In the genomic region with DNA sequence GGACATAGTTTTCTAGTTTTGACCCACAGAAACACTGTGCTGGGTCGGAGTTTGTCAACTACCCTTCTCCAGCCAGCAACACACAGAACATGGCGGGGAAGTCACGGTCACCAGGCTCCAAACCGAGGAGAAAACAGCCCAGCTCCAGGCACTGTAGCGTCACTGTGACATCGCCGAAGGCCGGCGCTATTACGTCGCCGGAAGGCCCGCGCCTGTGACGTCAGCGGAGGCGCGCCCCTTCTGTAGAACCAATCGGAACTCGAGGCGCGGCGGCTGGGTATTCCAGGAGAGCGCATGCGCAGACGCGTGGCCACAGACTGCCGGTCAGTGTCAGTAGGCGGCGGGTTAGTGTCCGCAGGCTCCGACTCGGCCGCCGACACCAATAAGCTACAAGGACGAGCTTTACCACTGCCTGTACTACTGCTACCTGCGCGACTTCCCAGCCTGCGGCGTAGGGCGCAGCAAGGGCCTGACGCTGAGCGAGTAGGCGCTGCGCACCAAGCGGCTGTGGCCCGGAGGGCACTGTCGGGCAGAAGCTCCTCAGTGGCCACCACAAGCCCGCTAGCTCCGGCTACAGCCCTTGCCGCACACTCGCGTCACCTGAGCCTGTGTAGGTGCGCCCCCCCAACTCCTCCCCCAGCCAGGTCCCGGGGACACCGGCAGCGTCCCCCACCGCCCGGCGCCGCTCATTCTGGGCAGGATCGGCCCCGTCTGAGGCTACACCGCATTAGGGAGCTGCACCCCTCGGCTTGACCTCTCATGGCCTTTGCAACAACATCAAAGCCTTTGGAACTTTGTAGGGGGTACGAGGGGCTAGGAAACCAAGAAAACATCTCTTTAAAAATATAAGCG, we compare ENCODE assay signal across 1 cellular context.
A peak's percentile ranks its signal among the peaks of the same experiment; 100 is the strongest.
TF ChIP-seq lines count a peak whose summit lies in the region.

No MANE protein-coding gene starts in this region.

TF ChIP-seq in HepG2, 621 proteins besides CTCF, POLR2A, EP300 and RAD21 (continued from another document and continues in another):
- TF ChIP-seq, protein P1, sequence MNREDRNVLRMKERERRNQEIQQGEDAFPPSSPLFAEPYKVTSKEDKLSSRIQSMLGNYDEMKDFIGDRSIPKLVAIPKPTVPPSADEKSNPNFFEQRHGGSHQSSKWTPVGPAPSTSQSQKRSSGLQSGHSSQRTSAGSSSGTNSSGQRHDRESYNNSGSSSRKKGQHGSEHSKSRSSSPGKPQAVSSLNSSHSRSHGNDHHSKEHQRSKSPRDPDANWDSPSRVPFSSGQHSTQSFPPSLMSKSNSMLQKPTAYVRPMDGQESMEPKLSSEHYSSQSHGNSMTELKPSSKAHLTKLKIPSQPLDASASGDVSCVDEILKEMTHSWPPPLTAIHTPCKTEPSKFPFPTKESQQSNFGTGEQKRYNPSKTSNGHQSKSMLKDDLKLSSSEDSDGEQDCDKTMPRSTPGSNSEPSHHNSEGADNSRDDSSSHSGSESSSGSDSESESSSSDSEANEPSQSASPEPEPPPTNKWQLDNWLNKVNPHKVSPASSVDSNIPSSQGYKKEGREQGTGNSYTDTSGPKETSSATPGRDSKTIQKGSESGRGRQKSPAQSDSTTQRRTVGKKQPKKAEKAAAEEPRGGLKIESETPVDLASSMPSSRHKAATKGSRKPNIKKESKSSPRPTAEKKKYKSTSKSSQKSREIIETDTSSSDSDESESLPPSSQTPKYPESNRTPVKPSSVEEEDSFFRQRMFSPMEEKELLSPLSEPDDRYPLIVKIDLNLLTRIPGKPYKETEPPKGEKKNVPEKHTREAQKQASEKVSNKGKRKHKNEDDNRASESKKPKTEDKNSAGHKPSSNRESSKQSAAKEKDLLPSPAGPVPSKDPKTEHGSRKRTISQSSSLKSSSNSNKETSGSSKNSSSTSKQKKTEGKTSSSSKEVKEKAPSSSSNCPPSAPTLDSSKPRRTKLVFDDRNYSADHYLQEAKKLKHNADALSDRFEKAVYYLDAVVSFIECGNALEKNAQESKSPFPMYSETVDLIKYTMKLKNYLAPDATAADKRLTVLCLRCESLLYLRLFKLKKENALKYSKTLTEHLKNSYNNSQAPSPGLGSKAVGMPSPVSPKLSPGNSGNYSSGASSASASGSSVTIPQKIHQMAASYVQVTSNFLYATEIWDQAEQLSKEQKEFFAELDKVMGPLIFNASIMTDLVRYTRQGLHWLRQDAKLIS (CRISPR knock-in tag; IDR thresholded peaks at IDR 0.05): 0 out of 2 replicates have a peak, but pooled peaks have one; percentile 62
- TF ChIP-seq, protein P2, sequence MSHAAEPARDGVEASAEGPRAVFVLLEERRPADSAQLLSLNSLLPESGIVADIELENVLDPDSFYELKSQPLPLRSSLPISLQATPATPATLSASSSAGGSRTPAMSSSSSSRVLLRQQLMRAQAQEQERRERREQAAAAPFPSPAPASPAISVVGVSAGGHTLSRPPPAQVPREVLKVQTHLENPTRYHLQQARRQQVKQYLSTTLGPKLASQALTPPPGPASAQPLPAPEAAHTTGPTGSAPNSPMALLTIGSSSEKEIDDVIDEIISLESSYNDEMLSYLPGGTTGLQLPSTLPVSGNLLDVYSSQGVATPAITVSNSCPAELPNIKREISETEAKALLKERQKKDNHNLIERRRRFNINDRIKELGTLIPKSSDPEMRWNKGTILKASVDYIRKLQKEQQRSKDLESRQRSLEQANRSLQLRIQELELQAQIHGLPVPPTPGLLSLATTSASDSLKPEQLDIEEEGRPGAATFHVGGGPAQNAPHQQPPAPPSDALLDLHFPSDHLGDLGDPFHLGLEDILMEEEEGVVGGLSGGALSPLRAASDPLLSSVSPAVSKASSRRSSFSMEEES (CRISPR knock-in tag; IDR thresholded peaks at IDR 0.05): no peak
- TF ChIP-seq, protein P3, sequence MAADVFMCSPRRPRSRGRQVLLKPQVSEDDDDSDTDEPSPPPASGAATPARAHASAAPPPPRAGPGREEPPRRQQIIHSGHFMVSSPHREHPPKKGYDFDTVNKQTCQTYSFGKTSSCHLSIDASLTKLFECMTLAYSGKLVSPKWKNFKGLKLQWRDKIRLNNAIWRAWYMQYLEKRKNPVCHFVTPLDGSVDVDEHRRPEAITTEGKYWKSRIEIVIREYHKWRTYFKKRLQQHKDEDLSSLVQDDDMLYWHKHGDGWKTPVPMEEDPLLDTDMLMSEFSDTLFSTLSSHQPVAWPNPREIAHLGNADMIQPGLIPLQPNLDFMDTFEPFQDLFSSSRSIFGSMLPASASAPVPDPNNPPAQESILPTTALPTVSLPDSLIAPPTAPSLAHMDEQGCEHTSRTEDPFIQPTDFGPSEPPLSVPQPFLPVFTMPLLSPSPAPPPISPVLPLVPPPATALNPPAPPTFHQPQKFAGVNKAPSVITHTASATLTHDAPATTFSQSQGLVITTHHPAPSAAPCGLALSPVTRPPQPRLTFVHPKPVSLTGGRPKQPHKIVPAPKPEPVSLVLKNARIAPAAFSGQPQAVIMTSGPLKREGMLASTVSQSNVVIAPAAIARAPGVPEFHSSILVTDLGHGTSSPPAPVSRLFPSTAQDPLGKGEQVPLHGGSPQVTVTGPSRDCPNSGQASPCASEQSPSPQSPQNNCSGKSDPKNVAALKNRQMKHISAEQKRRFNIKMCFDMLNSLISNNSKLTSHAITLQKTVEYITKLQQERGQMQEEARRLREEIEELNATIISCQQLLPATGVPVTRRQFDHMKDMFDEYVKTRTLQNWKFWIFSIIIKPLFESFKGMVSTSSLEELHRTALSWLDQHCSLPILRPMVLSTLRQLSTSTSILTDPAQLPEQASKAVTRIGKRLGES (CRISPR knock-in tag; IDR thresholded peaks at IDR 0.05; ENCODE audit: borderline replicate concordance): no peak
- TF ChIP-seq PHF21A (CRISPR knock-in tag; IDR thresholded peaks at IDR 0.05): peak; percentile 61; the same call in 1 of the 2 replicates
- no peak for TF ChIP-seq KDM3A (CRISPR knock-in tag; IDR thresholded peaks at IDR 0.05; ENCODE audit: low read depth)
- no peak for TF ChIP-seq NCOA5 (CRISPR knock-in tag; IDR thresholded peaks at IDR 0.05)
- TF ChIP-seq ZNF264 (CRISPR knock-in tag; IDR thresholded peaks at IDR 0.05): peak; percentile 59; the same call in 1 of the 2 replicates
- peak; percentile 50 for TF ChIP-seq SP2 (CRISPR knock-in tag; IDR thresholded peaks at IDR 0.05)
- TF ChIP-seq PAWR (CRISPR knock-in tag; IDR thresholded peaks at IDR 0.05; ENCODE audit: borderline replicate concordance): no peak
- TF ChIP-seq ZNF614 (CRISPR knock-in tag; IDR thresholded peaks at IDR 0.05; ENCODE audit: borderline replicate concordance): peak; percentile 82
- TF ChIP-seq, protein P4, sequence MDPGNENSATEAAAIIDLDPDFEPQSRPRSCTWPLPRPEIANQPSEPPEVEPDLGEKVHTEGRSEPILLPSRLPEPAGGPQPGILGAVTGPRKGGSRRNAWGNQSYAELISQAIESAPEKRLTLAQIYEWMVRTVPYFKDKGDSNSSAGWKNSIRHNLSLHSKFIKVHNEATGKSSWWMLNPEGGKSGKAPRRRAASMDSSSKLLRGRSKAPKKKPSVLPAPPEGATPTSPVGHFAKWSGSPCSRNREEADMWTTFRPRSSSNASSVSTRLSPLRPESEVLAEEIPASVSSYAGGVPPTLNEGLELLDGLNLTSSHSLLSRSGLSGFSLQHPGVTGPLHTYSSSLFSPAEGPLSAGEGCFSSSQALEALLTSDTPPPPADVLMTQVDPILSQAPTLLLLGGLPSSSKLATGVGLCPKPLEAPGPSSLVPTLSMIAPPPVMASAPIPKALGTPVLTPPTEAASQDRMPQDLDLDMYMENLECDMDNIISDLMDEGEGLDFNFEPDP (CRISPR knock-in tag; conservative IDR thresholded peaks at IDR 0.05): no peak
- peak; percentile 54; the same call in 1 of the 2 replicates for TF ChIP-seq MEIS1 (CRISPR knock-in tag; IDR thresholded peaks at IDR 0.05; ENCODE audit: borderline replicate concordance)
- TF ChIP-seq, protein P5, sequence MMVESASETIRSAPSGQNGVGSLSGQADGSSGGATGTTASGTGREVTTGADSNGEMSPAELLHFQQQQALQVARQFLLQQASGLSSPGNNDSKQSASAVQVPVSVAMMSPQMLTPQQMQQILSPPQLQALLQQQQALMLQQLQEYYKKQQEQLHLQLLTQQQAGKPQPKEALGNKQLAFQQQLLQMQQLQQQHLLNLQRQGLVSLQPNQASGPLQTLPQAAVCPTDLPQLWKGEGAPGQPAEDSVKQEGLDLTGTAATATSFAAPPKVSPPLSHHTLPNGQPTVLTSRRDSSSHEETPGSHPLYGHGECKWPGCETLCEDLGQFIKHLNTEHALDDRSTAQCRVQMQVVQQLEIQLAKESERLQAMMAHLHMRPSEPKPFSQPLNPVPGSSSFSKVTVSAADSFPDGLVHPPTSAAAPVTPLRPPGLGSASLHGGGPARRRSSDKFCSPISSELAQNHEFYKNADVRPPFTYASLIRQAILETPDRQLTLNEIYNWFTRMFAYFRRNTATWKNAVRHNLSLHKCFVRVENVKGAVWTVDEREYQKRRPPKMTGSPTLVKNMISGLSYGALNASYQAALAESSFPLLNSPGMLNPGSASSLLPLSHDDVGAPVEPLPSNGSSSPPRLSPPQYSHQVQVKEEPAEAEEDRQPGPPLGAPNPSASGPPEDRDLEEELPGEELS (CRISPR knock-in tag; IDR thresholded peaks at IDR 0.05): no peak; the same call in 1 of the 2 replicates
- no peak for TF ChIP-seq EZH2 (conservative IDR thresholded peaks at IDR 0.05; ENCODE audit: low read depth, low read length)
- TF ChIP-seq JUNB (CRISPR knock-in tag; IDR thresholded peaks at IDR 0.05; ENCODE audit: borderline replicate concordance): no peak
- TF ChIP-seq, protein P6, sequence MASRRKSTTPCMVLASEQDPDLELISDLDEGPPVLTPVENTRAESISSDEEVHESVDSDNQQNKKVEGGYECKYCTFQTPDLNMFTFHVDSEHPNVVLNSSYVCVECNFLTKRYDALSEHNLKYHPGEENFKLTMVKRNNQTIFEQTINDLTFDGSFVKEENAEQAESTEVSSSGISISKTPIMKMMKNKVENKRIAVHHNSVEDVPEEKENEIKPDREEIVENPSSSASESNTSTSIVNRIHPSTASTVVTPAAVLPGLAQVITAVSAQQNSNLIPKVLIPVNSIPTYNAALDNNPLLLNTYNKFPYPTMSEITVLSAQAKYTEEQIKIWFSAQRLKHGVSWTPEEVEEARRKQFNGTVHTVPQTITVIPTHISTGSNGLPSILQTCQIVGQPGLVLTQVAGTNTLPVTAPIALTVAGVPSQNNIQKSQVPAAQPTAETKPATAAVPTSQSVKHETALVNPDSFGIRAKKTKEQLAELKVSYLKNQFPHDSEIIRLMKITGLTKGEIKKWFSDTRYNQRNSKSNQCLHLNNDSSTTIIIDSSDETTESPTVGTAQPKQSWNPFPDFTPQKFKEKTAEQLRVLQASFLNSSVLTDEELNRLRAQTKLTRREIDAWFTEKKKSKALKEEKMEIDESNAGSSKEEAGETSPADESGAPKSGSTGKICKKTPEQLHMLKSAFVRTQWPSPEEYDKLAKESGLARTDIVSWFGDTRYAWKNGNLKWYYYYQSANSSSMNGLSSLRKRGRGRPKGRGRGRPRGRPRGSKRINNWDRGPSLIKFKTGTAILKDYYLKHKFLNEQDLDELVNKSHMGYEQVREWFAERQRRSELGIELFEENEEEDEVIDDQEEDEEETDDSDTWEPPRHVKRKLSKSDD (CRISPR knock-in tag; IDR thresholded peaks at IDR 0.05; ENCODE audit: low read depth): peak; percentile 100
- TF ChIP-seq FOXP1 (IDR thresholded peaks at IDR 0.05): no peak
- no peak for TF ChIP-seq FOXP1 (CRISPR knock-in tag; IDR thresholded peaks at IDR 0.05)
- TF ChIP-seq KLF15 (CRISPR knock-in tag; IDR thresholded peaks at IDR 0.05; ENCODE audit: borderline replicate concordance): peak; percentile 95; the same call in 1 of the 2 replicates
- no peak for TF ChIP-seq CBX2 (IDR thresholded peaks at IDR 0.05; ENCODE audit: low read depth, low read length)
- TF ChIP-seq CBX2 (CRISPR knock-in tag; IDR thresholded peaks at IDR 0.05; ENCODE audit: low read depth): no peak
- TF ChIP-seq, protein P7, sequence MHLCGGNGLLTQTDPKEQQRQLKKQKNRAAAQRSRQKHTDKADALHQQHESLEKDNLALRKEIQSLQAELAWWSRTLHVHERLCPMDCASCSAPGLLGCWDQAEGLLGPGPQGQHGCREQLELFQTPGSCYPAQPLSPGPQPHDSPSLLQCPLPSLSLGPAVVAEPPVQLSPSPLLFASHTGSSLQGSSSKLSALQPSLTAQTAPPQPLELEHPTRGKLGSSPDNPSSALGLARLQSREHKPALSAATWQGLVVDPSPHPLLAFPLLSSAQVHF (CRISPR knock-in tag; IDR thresholded peaks at IDR 0.05): no peak
- TF ChIP-seq ZNF354B (CRISPR knock-in tag; IDR thresholded peaks at IDR 0.05): no peak
- peak; percentile 89 for TF ChIP-seq SALL1 (CRISPR knock-in tag; IDR thresholded peaks at IDR 0.05)
- no peak for TF ChIP-seq NCOA2 (CRISPR knock-in tag; IDR thresholded peaks at IDR 0.05)
- TF ChIP-seq, protein P8, sequence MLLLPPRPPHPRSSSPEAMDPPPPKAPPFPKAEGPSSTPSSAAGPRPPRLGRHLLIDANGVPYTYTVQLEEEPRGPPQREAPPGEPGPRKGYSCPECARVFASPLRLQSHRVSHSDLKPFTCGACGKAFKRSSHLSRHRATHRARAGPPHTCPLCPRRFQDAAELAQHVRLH (CRISPR knock-in tag; IDR thresholded peaks at IDR 0.05; ENCODE audit: borderline replicate concordance, low read depth): peak; percentile 69; the same call in 1 of the 2 replicates
- TF ChIP-seq, protein P9, sequence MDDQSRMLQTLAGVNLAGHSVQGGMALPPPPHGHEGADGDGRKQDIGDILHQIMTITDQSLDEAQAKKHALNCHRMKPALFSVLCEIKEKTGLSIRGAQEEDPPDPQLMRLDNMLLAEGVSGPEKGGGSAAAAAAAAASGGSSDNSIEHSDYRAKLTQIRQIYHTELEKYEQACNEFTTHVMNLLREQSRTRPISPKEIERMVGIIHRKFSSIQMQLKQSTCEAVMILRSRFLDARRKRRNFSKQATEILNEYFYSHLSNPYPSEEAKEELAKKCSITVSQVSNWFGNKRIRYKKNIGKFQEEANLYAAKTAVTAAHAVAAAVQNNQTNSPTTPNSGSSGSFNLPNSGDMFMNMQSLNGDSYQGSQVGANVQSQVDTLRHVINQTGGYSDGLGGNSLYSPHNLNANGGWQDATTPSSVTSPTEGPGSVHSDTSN (CRISPR knock-in tag; IDR thresholded peaks at IDR 0.05; ENCODE audit: borderline replicate concordance): no peak
- peak; percentile 9; the same call in 1 of the 2 replicates for TF ChIP-seq RXRB (CRISPR knock-in tag; IDR thresholded peaks at IDR 0.05; ENCODE audit: borderline replicate concordance)
- TF ChIP-seq ZNF160 (CRISPR knock-in tag; IDR thresholded peaks at IDR 0.05): peak; percentile 75; the same call in 1 of the 2 replicates
- TF ChIP-seq ZFX (CRISPR knock-in tag; IDR thresholded peaks at IDR 0.05; ENCODE audit: low read depth): peak; percentile 88
- TF ChIP-seq CHD2 (IDR thresholded peaks at IDR 0.05; ENCODE audit: low read depth, low read length): no peak
- TF ChIP-seq MAFG (CRISPR knock-in tag; IDR thresholded peaks at IDR 0.05): no peak
- TF ChIP-seq PPARG (CRISPR knock-in tag; conservative IDR thresholded peaks at IDR 0.05): no peak
- TF ChIP-seq, protein P10, sequence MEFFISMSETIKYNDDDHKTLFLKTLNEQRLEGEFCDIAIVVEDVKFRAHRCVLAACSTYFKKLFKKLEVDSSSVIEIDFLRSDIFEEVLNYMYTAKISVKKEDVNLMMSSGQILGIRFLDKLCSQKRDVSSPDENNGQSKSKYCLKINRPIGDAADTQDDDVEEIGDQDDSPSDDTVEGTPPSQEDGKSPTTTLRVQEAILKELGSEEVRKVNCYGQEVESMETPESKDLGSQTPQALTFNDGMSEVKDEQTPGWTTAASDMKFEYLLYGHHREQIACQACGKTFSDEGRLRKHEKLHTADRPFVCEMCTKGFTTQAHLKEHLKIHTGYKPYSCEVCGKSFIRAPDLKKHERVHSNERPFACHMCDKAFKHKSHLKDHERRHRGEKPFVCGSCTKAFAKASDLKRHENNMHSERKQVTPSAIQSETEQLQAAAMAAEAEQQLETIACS (CRISPR knock-in tag; IDR thresholded peaks at IDR 0.05): no peak
- peak; percentile 87 for TF ChIP-seq NFYC (CRISPR knock-in tag; IDR thresholded peaks at IDR 0.05)
- no peak for TF ChIP-seq ZNF101 (CRISPR knock-in tag; IDR thresholded peaks at IDR 0.05; ENCODE audit: borderline replicate concordance, low read depth)
- no peak for TF ChIP-seq HOXA9 (CRISPR knock-in tag; IDR thresholded peaks at IDR 0.05; ENCODE audit: borderline replicate concordance)
- TF ChIP-seq ZNF549 (CRISPR knock-in tag; IDR thresholded peaks at IDR 0.05): no peak
- no peak for TF ChIP-seq NFKBIZ (CRISPR knock-in tag; IDR thresholded peaks at IDR 0.05)
- no peak for TF ChIP-seq NR2C2 (CRISPR knock-in tag; IDR thresholded peaks at IDR 0.05; ENCODE audit: borderline replicate concordance)
